ENCODE assay signal across 14 cellular contexts in genomic region chr3:43224405-43225073, GRCh38.
"Had no signal": no experiment of that assay in that cellular context is flagged by ENCODE, and none has a peak within 500 bp of the region (broad histone marks: within the 10 kb centered on the region; RNA-seq: fewer than 3 reads in every experiment).

No MANE protein-coding gene starts in this region.

- H3K27ac Mint-ChIP-seq: activated CD4-positive, alpha-beta memory T cell treated with anti-CD3 and anti-CD28 coated beads for 36 hours had no signal

- H3K4me1 ChIP-seq: tibial artery had no signal

- H3K4me3 Mint-ChIP-seq: activated CD4-positive, alpha-beta memory T cell treated with anti-CD3 and anti-CD28 coated beads for 36 hours; naive B cell had no signal

- H3K27me3 Mint-ChIP-seq: activated CD4-positive, alpha-beta memory T cell treated with anti-CD3 and anti-CD28 coated beads for 36 hours had no signal

- H3K36me3 ChIP-seq: cardiac muscle cell, tibial artery had no signal

- H3K27me3 ChIP-seq: cardiac muscle cell, tibial artery had no signal

- H3K27ac ChIP-seq: cardiac muscle cell, dorsolateral prefrontal cortex, tibial artery had no signal

- DNase-seq: activated CD4-positive, alpha-beta memory T cell treated with anti-CD3 and anti-CD28 coated beads for 36 hours; activated CD4-positive, alpha-beta T cell treated with anti-CD3 and anti-CD28 coated beads for 1 hour; activated gamma-delta T cell treated with Interleukin-2 at 50 U/mL for 16 hours; activated T-cell treated with anti-CD3 and anti-CD28 coated beads, Interleukin-2, amount 50 U/mL, for 48 hours; dorsolateral prefrontal cortex; naive B cell; nucleus accumbens; posterior cingulate gyrus; retina; stimulated activated CD4-positive, alpha-beta T cell treated with anti-CD3 and anti-CD28 coated beads, Interleukin-12 subunit alpha, Interleukin-12 subunit beta, amount 100 ng/mL, for 4 hours; stimulated activated CD4-positive, alpha-beta T cell treated with anti-CD3 and anti-CD28 coated beads, Interleukin-2, amount 100 ng/mL, for 24 hours; T1000; tibial artery had no signal

- H3K4me3 ChIP-seq: cardiac muscle cell, dorsolateral prefrontal cortex, tibial artery had no signal
